Comparison of ENCODE assay signal across 16 cellular contexts in genomic region chr16:69344171-69344570, GRCh38. TPM values are rescaled to one million over a fixed set of nuclear protein-coding genes. Genes with fewer than 3 reads are reported as not detected.
DNase-seq lines count a peak whose midpoint lies in the region; ATAC-seq and TF ChIP-seq lines count a peak whose summit lies in the region.
"Had no signal": no experiment of that assay in that cellular context is flagged by ENCODE, and none has a peak within 500 bp of the region (broad histone marks: within the 10 kb centered on the region; RNA-seq: fewer than 3 reads in every experiment).

No MANE protein-coding gene starts in this region.

- TF ChIP-seq EP300 in transverse colon (IDR thresholded peaks at IDR 0.05; ENCODE audit: low read depth): no peak

- TF ChIP-seq POLR2A in transverse colon (IDR thresholded peaks at IDR 0.05): no peak

- peaks cover 9 to 13% (median 10%) of the 10 kb centered on the region in 4 donors for H3K4me1 ChIP-seq in transverse colon

- H3K27ac ChIP-seq in angular gyrus (ENCODE audit: low read depth, low read length) (peak overlapping the region; percentile 45), cingulate gyrus (ENCODE audit: low read depth, low read length) (peak overlapping the region; percentile 49), temporal lobe (ENCODE audit: low read depth, low read length) (peak overlapping the region; percentile 33), transverse colon (no peak overlapping the region)
- H3K27ac ChIP-seq: BLaER1 treated with 17β-estradiol and CSF1 and Interleukin-3, amounts not matched to agents 10 nM and 100 nM had no signal

- TF ChIP-seq CTCF in transverse colon (IDR thresholded peaks at IDR 0.05): no peak

- H3K36me3 ChIP-seq in transverse colon: peaks cover 0 to 10% (median under 1%) of the 10 kb centered on the region in 4 donors

- no peak for ATAC-seq in Right ventricle myocardium superior (ENCODE audit: poor library complexity)
- ATAC-seq: CD8-positive, alpha-beta T cell; GM23338; HCT116 had no signal

- H3K27me3 ChIP-seq in transverse colon: no peaks in the 10 kb centered on the region
- H3K27me3 ChIP-seq: BLaER1 treated with 17β-estradiol and CSF1 and Interleukin-3, amounts not matched to agents 10 nM and 100 nM had no signal

- no peak overlapping the region for H3K4me3 ChIP-seq in transverse colon
- H3K4me3 ChIP-seq: BLaER1 treated with 17β-estradiol and CSF1 and Interleukin-3, amounts not matched to agents 10 nM and 100 nM; GM23338 had no signal

- intact Hi-C loops in Right ventricle myocardium superior (cut with DNase I): no loop called here
- intact Hi-C loops in transverse colon (cut with DNase I; ENCODE audit: low total_unique reads): no loop called here

- in situ Hi-C loops in transverse colon (cut with MboI; ENCODE audit: low pct_ligation_motif_present in 1 of 4, low pct_unique_long_range_greater_than_20kb in 1 of 4, low sequenced_read_pairs in 3 of 4): no loop called here

- DNase-seq in midbrain (lab: John Stamatoyannopoulos, UW) (peak; percentile 29), Right ventricle myocardium superior (no peak), transverse colon (no peak)
- DNase-seq: Calu3; CD8-positive, alpha-beta T cell; DMS79 treated with DMSO at 0.1 percent for 48 hours; GF-D8; H7; HFFc6 had no signal

- no peaks in the 10 kb centered on the region for H3K9me3 ChIP-seq in transverse colon
- H3K9me3 ChIP-seq: BLaER1 treated with 17β-estradiol and CSF1 and Interleukin-3, amounts not matched to agents 10 nM and 100 nM had no signal

- 90 to 100% methylated on average over 1 to 5 of the region's 5 CpGs for WGBS in transverse colon (ENCODE audit: low coverage in 1 of 2), 2 donors

RNA-seq across cellular contexts. Expression of gene NIP7, which starts 4.6 kb away (rescaled TPM):
- total RNA-seq in temporal lobe (11.3 TPM), Right ventricle myocardium superior (7.3 TPM), transverse colon (10 to 100 TPM in 2 of 4 donors, 1 to 10 TPM in 2; 1.8 to 17.3 (median 8.9) TPM)

RNA-seq across cellular contexts. Expression of gene COG8, which starts 4.8 kb away (rescaled TPM):
- total RNA-seq in temporal lobe (32.9 TPM), Right ventricle myocardium superior (22.0 TPM), transverse colon (10 to 100 TPM; 29.5 to 52.0 (median 48.3) TPM)

RNA-seq across cellular contexts. Expression of gene TMED6, which starts 7.4 kb away (rescaled TPM):
- total RNA-seq in temporal lobe (not detected), Right ventricle myocardium superior (not detected), transverse colon (1 to 10 TPM in 2 of 4 donors, not detected in 2; 5.7 to 6.8 TPM)
- total RNA-seq: A172, GM23338, H7 had no signal

RNA-seq across cellular contexts. Expression of gene PDF, which starts 13.8 kb away (rescaled TPM):
- total RNA-seq in temporal lobe (9.3 TPM), Right ventricle myocardium superior (5.6 TPM), transverse colon (10 to 100 TPM in 2 of 4 donors, 1 to 10 TPM in 2; 2.2 to 19.5 (median 8.8) TPM)

RNA-seq across cellular contexts. Expression of gene VPS4A, which starts 33.0 kb away (rescaled TPM):
- total RNA-seq in temporal lobe: 28.0 TPM
- 28.6 TPM for total RNA-seq in Right ventricle myocardium superior
- 100 to 1,000 TPM in 1 of 4 donors, 10 to 100 TPM in 3; 11.9 to 151 (median 42.7) TPM for total RNA-seq in transverse colon

Comparison
In these comparisons a context has a peak if more than half of its experiments do, and no peak if none do; other contexts are left out.
1. H3K27ac ChIP-seq: peak in angular gyrus (single experiment), cingulate gyrus (single experiment) and temporal lobe (single experiment); none in transverse colon (0 of 4).